ENCODE assay signal across 9 cellular contexts in the genomic region with DNA sequence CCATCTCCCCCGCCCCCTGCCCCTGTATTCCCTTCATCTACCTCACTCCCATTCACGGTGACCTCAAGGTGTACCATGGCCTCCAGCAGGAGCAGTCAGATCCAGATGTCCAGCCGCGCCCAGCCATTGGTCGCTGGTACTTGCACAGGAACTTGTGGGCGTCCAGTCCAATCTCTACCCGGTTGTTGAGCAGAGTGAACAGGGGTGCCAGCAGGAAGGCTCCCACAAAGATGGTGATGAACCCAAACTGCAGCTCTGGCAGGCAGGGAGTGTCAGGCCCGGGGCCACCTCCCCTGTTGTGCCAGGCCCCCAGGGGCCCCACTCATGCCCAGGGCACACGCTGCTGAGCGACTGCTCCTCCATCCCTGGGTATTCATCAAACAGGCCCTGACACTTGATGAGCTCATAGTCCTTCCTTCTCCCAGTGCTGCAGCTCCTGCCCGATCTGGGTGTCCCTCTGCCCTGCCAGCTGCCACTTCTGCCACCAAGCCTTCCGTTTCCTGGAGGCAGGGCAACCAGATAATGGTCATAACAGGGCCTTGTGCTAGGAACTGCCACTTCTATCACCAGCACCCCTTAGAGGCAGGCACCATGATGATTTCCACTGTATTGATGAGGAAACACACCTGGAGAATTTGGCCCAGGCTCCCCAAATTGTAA. TPM values are rescaled to one million over a fixed set of nuclear protein-coding genes. Genes with fewer than 3 reads are reported as not detected.
DNase-seq lines count a peak whose midpoint lies in the region; ATAC-seq and TF ChIP-seq lines count a peak whose summit lies in the region.
"Had no signal": no experiment of that assay in that cellular context is flagged by ENCODE, and none has a peak within 500 bp of the region (broad histone marks: within the 10 kb centered on the region; RNA-seq: fewer than 3 reads in every experiment).

No MANE protein-coding gene starts in this region.

- H3K36me3 ChIP-seq in heart left ventricle (no peaks in the 10 kb centered on the region), duodenal mucosa (ENCODE audit: control insufficient read depth in 1 of 2, insufficient read depth in 2 of 2, low read length in 2 of 2) (no peaks in the 10 kb centered on the region)

- ATAC-seq in heart left ventricle, result no peak
- no peak for ATAC-seq in GM19023 (IDR thresholded peaks at IDR 0.05; ENCODE audit: unreplicated experiment)
- ATAC-seq in HG03460 (IDR thresholded peaks at IDR 0.05; ENCODE audit: unreplicated experiment), result no peak
- no peak for ATAC-seq in HG02642 (IDR thresholded peaks at IDR 0.05; ENCODE audit: poor library complexity, unreplicated experiment)

- H3K27me3 ChIP-seq in heart left ventricle (no peaks in the 10 kb centered on the region), duodenal mucosa (ENCODE audit: control insufficient read depth in 1 of 2, insufficient read depth in 2 of 2, low read length in 2 of 2) (no peaks in the 10 kb centered on the region)

- H3K4me1 ChIP-seq in heart left ventricle, result peaks cover 0 to 25% (median 13%) of the 10 kb centered on the region in 12 donors
- H3K4me1 ChIP-seq in duodenal mucosa (ENCODE audit: control insufficient read depth in 1 of 2, insufficient read depth in 2 of 2, low read length in 2 of 2), result peaks cover 34 to 37% of the 10 kb centered on the region in 2 donors

- TF ChIP-seq POLR2A in heart left ventricle (IDR thresholded peaks at IDR 0.05), result no peak

- 77 to 86% (median 82%) methylated on average over 11 to 12 of the region's 12 CpGs for WGBS in heart left ventricle, 4 donors

- H3K36me3 Mint-ChIP-seq in nephron (ENCODE audit: low read depth), result no peaks in the 10 kb centered on the region

- peaks cover 26% of the 10 kb centered on the region for H3K27me3 Mint-ChIP-seq in nephron (ENCODE audit: low read depth)

- peaks cover 15% of the 10 kb centered on the region for H3K4me1 Mint-ChIP-seq in nephron

- peak overlapping the region in 8 of 12 donors; percentile 20 to 76 (median 61) for H3K27ac ChIP-seq in heart left ventricle
- peak overlapping the region; percentile 73 for H3K27ac ChIP-seq in duodenal mucosa (ENCODE audit: low read depth, low read length)
- H3K27ac ChIP-seq: C4-2B had no signal

- peak overlapping the region; percentile 66 for H3K9ac ChIP-seq in duodenal mucosa (ENCODE audit: low read depth in 1 of 2, low read length in 2 of 2)

- peak overlapping the region in 4 of 12 donors; percentile 45 to 77 (median 64) for H3K4me3 ChIP-seq in heart left ventricle
- peak overlapping the region; percentile 65 to 69 for H3K4me3 ChIP-seq in duodenal mucosa (ENCODE audit: low read depth in 1 of 2, low read length in 2 of 2)

- peak overlapping the region; percentile 88 to 93 (median 89) for H3K4me3 Mint-ChIP-seq in nephron

- H3K9me3 ChIP-seq in heart left ventricle, result no peaks in the 10 kb centered on the region
- H3K9me3 ChIP-seq in duodenal mucosa (ENCODE audit: control insufficient read depth in 1 of 2, low read length in 2 of 2), result no peaks in the 10 kb centered on the region

- intact Hi-C loops in heart left ventricle (cut with DNase I) (loop anchor here in 1 of 10 donors (10.0 kb wide), 1 partner anchor 137 kb away; a partner anchor contains a TSS), cardiac septum (cut with DNase I) (no loop called here)

- DNase-seq in heart left ventricle (no peak), cardiac septum (ENCODE audit: low spot score) (no peak)
- no peak for DNase-seq in stimulated activated naive CD4-positive, alpha-beta T cell (lab: John Stamatoyannopoulos, UW)

- TF ChIP-seq CTCF in heart left ventricle (IDR thresholded peaks at IDR 0.05) (no peak), nephron (IDR thresholded peaks at IDR 0.05; ENCODE audit: unreplicated experiment in 3 of 3) (no peak)

- no peak overlapping the region for H3K27ac Mint-ChIP-seq in nephron

- H3K9me3 Mint-ChIP-seq in nephron, result no peaks in the 10 kb centered on the region

RNA-seq across cellular contexts. Expression of a gene that starts 5.7 kb away (rescaled TPM):
- 1 to 10 TPM in 8 of 9 donors, under 1 TPM in 1; 0.97 to 3.8 (median 2.3) TPM for total RNA-seq in heart left ventricle
- polyA plus RNA-seq in heart left ventricle, result 1 to 10 TPM in 1 of 2 donors, under 1 TPM in 1; 0.99 to 3.5 TPM
- total RNA-seq in cardiac septum, result 1.3 TPM

RNA-seq across cellular contexts. Expression of a gene that starts 18.8 kb away (rescaled TPM):
- total RNA-seq in heart left ventricle (1 to 10 TPM; 3.6 to 9.9 (median 5.7) TPM), cardiac septum (10.6 TPM)
- 1 to 10 TPM; 5.7 to 6.2 TPM for polyA plus RNA-seq in heart left ventricle
